Comparison of ENCODE assay signal across 1 cellular context in genomic region chr17:71864754-71865153, GRCh38.
TF ChIP-seq lines count a peak whose summit lies in the region.

No MANE protein-coding gene starts in this region.

TF ChIP-seq in GM12878, 131 proteins besides CTCF, POLR2A, EP300 and RAD21 (continues in another document):
- TF ChIP-seq HDAC6 (IDR thresholded peaks at IDR 0.05; ENCODE audit: unreplicated experiment) (no peak), SRF (IDR thresholded peaks at IDR 0.05; ENCODE audit: low read depth in 2 of 2, low read length in 2 of 2) (no peak), CREM (IDR thresholded peaks at IDR 0.05; ENCODE audit: low read depth) (no peak), CEBPB (IDR thresholded peaks at IDR 0.05; ENCODE audit: borderline replicate concordance in 1 of 2, low read depth in 2 of 2, low read length in 2 of 2) (no peak; a peak in 1 of 4 replicates), SMAD1 (IDR thresholded peaks at IDR 0.05; ENCODE audit: low read depth, partially characterized antibody) (no peak), CUX1 (IDR thresholded peaks at IDR 0.05; ENCODE audit: insufficient replicate concordance, low read depth, low read length) (no peak), HDAC2 (IDR thresholded peaks at IDR 0.05) (no peak), RAD51 (IDR thresholded peaks at IDR 0.05) (no peak), USF2 (IDR thresholded peaks at IDR 0.05; ENCODE audit: borderline replicate concordance, low read depth, low read length) (no peak), CBX3 (IDR thresholded peaks at IDR 0.05; ENCODE audit: borderline replicate concordance, low read depth) (no peak), NRF1 (conservative IDR thresholded peaks at IDR 0.05; ENCODE audit: low read depth, low read length) (no peak), CREB1 (IDR thresholded peaks at IDR 0.05; ENCODE audit: low read depth) (no peak), SUPT20H (IDR thresholded peaks at IDR 0.05; ENCODE audit: borderline replicate concordance, control insufficient read depth, low read depth, low read length) (no peak), ZNF24 (IDR thresholded peaks at IDR 0.05) (0 out of 2 replicates have a peak, but pooled peaks have one; percentile 8), POLR2AphosphoS2 (IDR thresholded peaks at IDR 0.05; ENCODE audit: low read depth, low read length) (no peak), ZNF274 (IDR thresholded peaks at IDR 0.05; ENCODE audit: insufficient read depth, insufficient read length) (no peak), ZNF592 (IDR thresholded peaks at IDR 0.05) (no peak), PAX5 (IDR thresholded peaks at IDR 0.05; ENCODE audit: borderline replicate concordance, low read depth, low read length) (no peak), PKNOX1 (IDR thresholded peaks at IDR 0.05) (peak; percentile 42; the same call in 1 of the 2 replicates), MTA3 (IDR thresholded peaks at IDR 0.05; ENCODE audit: borderline replicate concordance, low read length) (no peak), ZBTB11 (CRISPR knock-in tag; IDR thresholded peaks at IDR 0.05) (no peak), NR2F1 (conservative IDR thresholded peaks at IDR 0.05) (no peak), JUNB (IDR thresholded peaks at IDR 0.05) (peak; percentile 67), HSF1 (IDR thresholded peaks at IDR 0.05; ENCODE audit: low read depth, low read length) (no peak), MYC (IDR thresholded peaks at IDR 0.05; ENCODE audit: insufficient read depth, insufficient read length, insufficient replicate concordance, low read length, severe bottlenecking) (no peak), STAT3 (IDR thresholded peaks at IDR 0.05; ENCODE audit: low read depth, low read length) (no peak), DPF2 (IDR thresholded peaks at IDR 0.05) (peak; percentile 81), BMI1 (IDR thresholded peaks at IDR 0.05; ENCODE audit: borderline replicate concordance) (peak; percentile 46; the same call in 1 of the 2 replicates), HCFC1 (IDR thresholded peaks at IDR 0.05; ENCODE audit: low read length) (no peak), TAF1 (IDR thresholded peaks at IDR 0.05; ENCODE audit: borderline replicate concordance, low read depth, low read length) (no peak), MYB (IDR thresholded peaks at IDR 0.05; ENCODE audit: borderline replicate concordance, low read depth, low read length) (no peak), EED (IDR thresholded peaks at IDR 0.05; ENCODE audit: low read depth) (0 out of 2 replicates have a peak, but pooled peaks have one; percentile 67), BRCA1 (IDR thresholded peaks at IDR 0.05; ENCODE audit: low read depth, low read length) (no peak), TCF7 (IDR thresholded peaks at IDR 0.05; ENCODE audit: borderline replicate concordance) (peak; percentile 46; the same call in 1 of the 2 replicates), BHLHE40 (IDR thresholded peaks at IDR 0.05; ENCODE audit: borderline replicate concordance in 1 of 2, low read depth in 2 of 2, low read length in 1 of 2) (no peak), NFXL1 (IDR thresholded peaks at IDR 0.05; ENCODE audit: borderline replicate concordance) (no peak), SMAD5 (IDR thresholded peaks at IDR 0.05; ENCODE audit: low read depth) (no peak), STAT1 (conservative IDR thresholded peaks at IDR 0.05) (no peak), RFX5 (IDR thresholded peaks at IDR 0.05; ENCODE audit: low read depth, low read length) (no peak), NKRF (conservative IDR thresholded peaks at IDR 0.05) (no peak), NFIC (IDR thresholded peaks at IDR 0.05; ENCODE audit: low read depth, low read length) (peak; percentile 55; the same call in 1 of the 2 replicates), CHD2 (IDR thresholded peaks at IDR 0.05; ENCODE audit: borderline replicate concordance, low read depth, low read length) (no peak), MTA2 (IDR thresholded peaks at IDR 0.05; ENCODE audit: low read depth) (peak; percentile 81)
